In the genomic region with DNA sequence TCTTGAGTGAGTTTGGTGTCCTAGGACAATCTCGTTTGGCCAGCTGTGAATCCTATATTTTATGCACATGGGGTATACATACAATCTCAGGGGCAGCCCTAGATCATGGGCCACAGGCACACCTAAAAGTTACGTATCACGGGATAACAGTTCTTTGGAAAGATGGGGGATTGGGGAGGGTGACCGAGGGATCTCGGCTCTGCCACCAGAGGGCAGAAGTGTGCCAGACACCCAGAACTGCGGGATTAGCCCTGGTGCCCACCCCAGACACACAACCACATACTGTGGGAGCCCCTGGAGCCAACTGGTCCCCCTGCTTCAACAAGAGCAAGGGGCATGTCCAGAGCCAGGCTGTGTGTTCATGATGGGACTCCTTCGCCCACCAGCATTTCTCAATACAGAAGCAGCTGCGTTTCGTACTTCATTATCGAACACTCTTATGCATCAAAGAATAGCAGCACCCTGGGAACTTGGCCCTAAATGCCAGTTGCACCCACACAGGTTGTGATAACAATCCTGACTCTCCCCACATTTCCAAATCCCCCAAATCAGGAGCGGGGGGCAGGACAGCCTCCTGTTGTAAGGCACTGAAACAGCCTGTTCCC, we compare ENCODE assay signal across 9 cellular contexts. TPM values are rescaled to one million over a fixed set of nuclear protein-coding genes. Genes with fewer than 3 reads are reported as not detected.
DNase-seq lines count a peak whose midpoint lies in the region; ATAC-seq and TF ChIP-seq lines count a peak whose summit lies in the region.
"Had no signal": no experiment of that assay in that cellular context is flagged by ENCODE, and none has a peak within 500 bp of the region (broad histone marks: within the 10 kb centered on the region; RNA-seq: fewer than 3 reads in every experiment).

No MANE protein-coding gene starts in this region.

- no peak overlapping the region for H3K4me3 Mint-ChIP-seq in natural killer cell

- H2AFZ ChIP-seq in HCT116 (ENCODE audit: low read depth, low read length, poor library complexity, severe bottlenecking) (no peak overlapping the region), SU-DHL-6 (ENCODE audit: low read depth, low read length, severe bottlenecking) (no peak overlapping the region)

- H3K4me2 ChIP-seq in HCT116 (ENCODE audit: low read length) (no peak overlapping the region), SU-DHL-6 (ENCODE audit: low read depth, low read length, poor library complexity, severe bottlenecking) (no peak overlapping the region)

- H3K36me3 ChIP-seq in BJ (ENCODE audit: control insufficient read depth, insufficient read depth, low read length) (no peaks in the 10 kb centered on the region), HCT116 (ENCODE audit: control insufficient read depth in 1 of 2, insufficient read depth in 2 of 2, low read length in 2 of 2) (no peaks in the 10 kb centered on the region), SU-DHL-6 (ENCODE audit: low read length) (no peaks in the 10 kb centered on the region), colonic mucosa (no peaks in the 10 kb centered on the region), suprapubic skin (peaks cover under 1% of the 10 kb centered on the region)

- H3F3A ChIP-seq in SU-DHL-6 (ENCODE audit: insufficient read depth) = no peaks in the 10 kb centered on the region

- no peak for TF ChIP-seq EP300 in suprapubic skin (IDR thresholded peaks at IDR 0.05)

- peak; percentile 60 for ATAC-seq in HCT116
- ATAC-seq in natural killer cell = peak in 1 of 3 donors; percentile 48
- no peak for ATAC-seq in HG02610 (IDR thresholded peaks at IDR 0.05; ENCODE audit: unreplicated experiment)

- H3K36me3 Mint-ChIP-seq in natural killer cell = no peaks in the 10 kb centered on the region

- no TSS peak for BruUV-seq in HCT116 (replicated peaks; lab: Mats Ljungman, UMichigan)

- WGBS in suprapubic skin = 58% methylated on average over 10 of the region's 11 CpGs

- H3K9ac ChIP-seq in HCT116 (ENCODE audit: low read length) (no peak overlapping the region), SU-DHL-6 (ENCODE audit: low read length) (no peak overlapping the region), colonic mucosa (ENCODE audit: low read depth in 2 of 2, low read length in 2 of 2) (no peak overlapping the region)

- no peaks in the 10 kb centered on the region for H3K27me3 ChIP-seq in BJ (ENCODE audit: control insufficient read depth, insufficient read depth, low read length)
- H3K27me3 ChIP-seq in HCT116 (ENCODE audit: insufficient read depth, low read length) = no peaks in the 10 kb centered on the region
- no peaks in the 10 kb centered on the region for H3K27me3 ChIP-seq in SU-DHL-6 (ENCODE audit: low read length)
- H3K27me3 ChIP-seq in colonic mucosa = no peaks in the 10 kb centered on the region
- no peaks in the 10 kb centered on the region for H3K27me3 ChIP-seq in suprapubic skin

- no peak overlapping the region for H3K27ac ChIP-seq in HCT116 (ENCODE audit: low read depth, low read length)
- no peak overlapping the region for H3K27ac ChIP-seq in SU-DHL-6 (ENCODE audit: low read depth, low read length)
- no peak overlapping the region for H3K27ac ChIP-seq in colonic mucosa
- no peak overlapping the region for H3K27ac ChIP-seq in suprapubic skin

- no peaks in the 10 kb centered on the region for H3K9me3 Mint-ChIP-seq in natural killer cell

- intact Hi-C loops in HCT116 (cut with micrococcal nuclease) (loop anchor here (1.0 to 5.0 kb wide), 2 partner anchors 49 to 120 kb away; a partner anchor contains a TSS), colonic mucosa (cut with DNase I) (loop anchor here (5.0 kb wide), 1 partner anchor 120 kb away; a partner anchor contains a TSS), natural killer cell (cut with micrococcal nuclease) (loop anchor here (10.0 kb wide), 1 partner anchor 1993 kb away; no protein-coding TSS in a partner anchor)

- H3K4me1 Mint-ChIP-seq in natural killer cell = peaks cover 0 to 6% of the 10 kb centered on the region in 2 donors

- CTCF ChIA-PET in BJ (lab: Yijun Ruan, JAX) = interaction anchor here (0.6 to 3.3 kb wide), 30 partner anchors 8 to 150 kb away, joined by 3 to 23 read pairs (median 5); a partner anchor contains a TSS
- CTCF ChIA-PET in HCT116 (lab: Charles Lee) = interaction anchor here (1.4 kb wide), 1 partner anchor 8 kb away, joined by 5 read pairs; no protein-coding TSS in a partner anchor

- peaks cover 27 to 53% of the 10 kb centered on the region in 2 experiments for H3K4me1 ChIP-seq in HCT116 (ENCODE audit: control insufficient read depth in 1 of 2, insufficient read depth in 2 of 2, low read length in 2 of 2)
- no peaks in the 10 kb centered on the region for H3K4me1 ChIP-seq in colonic mucosa
- H3K4me1 ChIP-seq in suprapubic skin = no peaks in the 10 kb centered on the region

- TF ChIP-seq CTCF in BJ (IDR thresholded peaks at IDR 0.05; ENCODE audit: insufficient read depth, low read depth, low read length) (peak; percentile 83), HCT116 (IDR thresholded peaks at IDR 0.05 in 2 of 3, conservative IDR thresholded peaks at IDR 0.05 in 1 of 3; ENCODE audit: borderline replicate concordance in 1 of 3, insufficient read depth in 1 of 3, low read depth in 2 of 3, low read length in 2 of 3) (peak; percentile 75 to 92 (median 91)), SU-DHL-6 (IDR thresholded peaks at IDR 0.05; ENCODE audit: insufficient read depth, low read length, poor library complexity, severe bottlenecking) (peak; percentile 73), colonic mucosa (IDR thresholded peaks at IDR 0.05) (peak; percentile 73), natural killer cell (IDR thresholded peaks at IDR 0.05) (peak; percentile 31), suprapubic skin (IDR thresholded peaks at IDR 0.05) (peak in 1 of 2 donors; percentile 44)

- H3K27me3 Mint-ChIP-seq in natural killer cell (ENCODE audit: low read depth in 2 of 2) = no peaks in the 10 kb centered on the region

- H3K9me3 ChIP-seq in HCT116 (ENCODE audit: control insufficient read depth in 1 of 2, insufficient read depth in 1 of 2, low read depth in 1 of 2, low read length in 2 of 2) (no peaks in the 10 kb centered on the region), SU-DHL-6 (ENCODE audit: insufficient read depth, low read length) (no peaks in the 10 kb centered on the region), colonic mucosa (no peaks in the 10 kb centered on the region), suprapubic skin (no peaks in the 10 kb centered on the region)

- TF ChIP-seq POLR2A in HCT116 (IDR thresholded peaks at IDR 0.05; ENCODE audit: borderline replicate concordance, extremely low read depth, insufficient read depth, insufficient read length) = no peak
- TF ChIP-seq POLR2A in suprapubic skin (IDR thresholded peaks at IDR 0.05) = no peak

- RAD21 ChIA-PET in HCT116 (lab: Charles Lee; ENCODE audit: low non-redundant PET in 1 of 2, low total read pairs in 2 of 2, uncharacterized antibody in 2 of 2, unreplicated experiment in 2 of 2) = no interaction called here

- H3K9me2 ChIP-seq in HCT116 (ENCODE audit: insufficient read depth) = no peaks in the 10 kb centered on the region; the same call in 1 of the 2 replicates
- no peaks in the 10 kb centered on the region for H3K9me2 ChIP-seq in SU-DHL-6 (replicated peaks; ENCODE audit: insufficient read depth, low read length)

- peak; percentile 83 for TF ChIP-seq RAD21 in HCT116 (IDR thresholded peaks at IDR 0.05; ENCODE audit: low read depth)

- DNase-seq in BJ (ENCODE audit: low read depth) = no peak
- DNase-seq in HCT116 (ENCODE audit: low read depth, low spot score) = no peak
- peak; percentile 40 for DNase-seq in colonic mucosa
- no peak for DNase-seq in natural killer cell
- DNase-seq in suprapubic skin (ENCODE audit: low spot score in 2 of 2) = no peak
- no peak for DNase-seq in DMS114 treated with DMSO at 0.1 percent for 48 hours (lab: John Stamatoyannopoulos, UW; ENCODE audit: unreplicated experiment)

- POLR2A ChIA-PET in BJ (lab: Charles Lee) = no interaction called here
- POLR2A ChIA-PET in HCT116 (lab: Charles Lee) = no interaction called here

- no peak overlapping the region for H3K4me3 ChIP-seq in BJ (ENCODE audit: low read depth, low read length)
- no peak overlapping the region for H3K4me3 ChIP-seq in HCT116 (replicated peaks in 1 of 2; ENCODE audit: low read depth in 1 of 2, low read length in 2 of 2)
- H3K4me3 ChIP-seq in SU-DHL-6 (ENCODE audit: insufficient read depth, low read length, poor library complexity, severe bottlenecking) = no peak overlapping the region
- no peak overlapping the region for H3K4me3 ChIP-seq in colonic mucosa
- H3K4me3 ChIP-seq in suprapubic skin = no peak overlapping the region

- H3K79me2 ChIP-seq in HCT116 (ENCODE audit: insufficient read depth, low read length) (no peaks in the 10 kb centered on the region), SU-DHL-6 (ENCODE audit: insufficient read depth, low read length) (no peaks in the 10 kb centered on the region)

- H3K27ac Mint-ChIP-seq in natural killer cell = no peak overlapping the region

- H4K20me1 ChIP-seq in HCT116 (ENCODE audit: insufficient read depth) (no peaks in the 10 kb centered on the region), SU-DHL-6 (ENCODE audit: low read depth, low read length) (no peaks in the 10 kb centered on the region)

TF ChIP-seq in HCT116, 20 proteins besides CTCF, POLR2A, EP300 and RAD21:
- no peak for TF ChIP-seq TCF7L2 (IDR thresholded peaks at IDR 0.05; ENCODE audit: borderline replicate concordance, extremely low read depth, insufficient read depth, insufficient read length)
- no peak for TF ChIP-seq FOSL1 (IDR thresholded peaks at IDR 0.05; ENCODE audit: low read depth)
- TF ChIP-seq YY1 (IDR thresholded peaks at IDR 0.05; ENCODE audit: extremely low read depth, insufficient replicate concordance, low read depth, low read length) = peak; percentile 11
- no peak for TF ChIP-seq ZNF274 (IDR thresholded peaks at IDR 0.05; ENCODE audit: low read depth, low read length)
- TF ChIP-seq SRF (IDR thresholded peaks at IDR 0.05; ENCODE audit: low read depth) = no peak
- TF ChIP-seq POLR2AphosphoS5 (IDR thresholded peaks at IDR 0.05; ENCODE audit: low read depth, low read length) = no peak
- TF ChIP-seq, protein P1, sequence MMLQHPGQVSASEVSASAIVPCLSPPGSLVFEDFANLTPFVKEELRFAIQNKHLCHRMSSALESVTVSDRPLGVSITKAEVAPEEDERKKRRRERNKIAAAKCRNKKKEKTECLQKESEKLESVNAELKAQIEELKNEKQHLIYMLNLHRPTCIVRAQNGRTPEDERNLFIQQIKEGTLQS (IDR thresholded peaks at IDR 0.05) = no peak
- no peak for TF ChIP-seq SP1 (IDR thresholded peaks at IDR 0.05; ENCODE audit: low read depth)

RNA-seq across cellular contexts. Expression of a gene that starts 37.4 kb away (rescaled TPM):
- 15.6 and 22.0 TPM in 2 replicates for polyA plus RNA-seq in BJ (2011; rRNA removed)
- 14.0 and 19.4 TPM in 2 replicates for polyA minus RNA-seq in BJ (2011; rRNA and poly(A)+ RNA removed)
- 12.7 TPM for total RNA-seq in HCT116 (2021; ENCODE audit: unreplicated experiment)
- polyA plus RNA-seq in HCT116 (2012) = 13.1 and 13.8 TPM in 2 replicates
- total RNA-seq in colonic mucosa = 10 to 100 TPM; 26.9 to 44.1 TPM
- 10 to 100 TPM; 14.2 to 21.5 (median 18.3) TPM for total RNA-seq in natural killer cell
- total RNA-seq in suprapubic skin = 10 to 100 TPM; 11.6 to 23.8 (median 15.0) TPM

RNA-seq across cellular contexts. Expression of a gene that starts 52.8 kb away (rescaled TPM):
- not detected in 2 replicates for polyA plus RNA-seq in BJ (2011; rRNA removed)
- not detected in 2 replicates for polyA minus RNA-seq in BJ (2011; rRNA and poly(A)+ RNA removed)
- total RNA-seq in HCT116 (2021; ENCODE audit: unreplicated experiment) (not detected), colonic mucosa (10 to 100 TPM; 43.0 to 71.4 TPM), natural killer cell (not detected), suprapubic skin (under 1 TPM in 1 of 4 donors, not detected in 3; 0.51 TPM)
- not detected in 2 replicates for polyA plus RNA-seq in HCT116 (2012)
- total RNA-seq: glomerular endothelial cell had no signal

Comparison
In these comparisons a context has a peak if more than half of its experiments do, and no peak if none do; other contexts are left out.
1. RNA of a gene that starts 52.8 kb away (total RNA-seq): 43.0 to 71.4 TPM in colonic mucosa; 0.51 TPM in suprapubic skin, not detected in HCT116 (single experiment) and not detected in natural killer cell; every median in the first group is over 10 times any median in the second.